33 cellular contexts compared by ENCODE assay signal in genomic region chr10:1678084-1678483, GRCh38. TPM values are rescaled to one million over a fixed set of nuclear protein-coding genes. Genes with fewer than 3 reads are reported as not detected.
"Had no signal": no experiment of that assay in that cellular context is flagged by ENCODE, and none has a peak within 500 bp of the region (broad histone marks: within the 10 kb centered on the region; RNA-seq: fewer than 3 reads in every experiment).

No MANE protein-coding gene starts in this region.

- H3K27ac Mint-ChIP-seq: activated CD4-positive, alpha-beta T cell treated with anti-CD3 and anti-CD28 coated beads, Interleukin-2, amount 10 ng/mL, durations not matched to agents 24 days and 14 days; activated CD8-positive, alpha-beta T cell treated with anti-CD3 and anti-CD28 coated beads for 36 hours; activated naive CD4-positive, alpha-beta T cell treated with anti-CD3 and anti-CD28 coated beads, Interleukin-2, amount 10 ng/mL, durations not matched to agents 7 days and 5 days; activated naive CD8-positive, alpha-beta T cell; activated naive CD8-positive, alpha-beta T cell treated with anti-CD3 and anti-CD28 coated beads, Interleukin-2, amount 50 U/mL, for 24 hours had no signal

- H2AFZ ChIP-seq: PC-9 had no signal

- H3K36me3 Mint-ChIP-seq: activated naive CD4-positive, alpha-beta T cell treated with anti-CD3 and anti-CD28 coated beads, Interleukin-2, amount 10 ng/mL, durations not matched to agents 7 days and 5 days; activated naive CD8-positive, alpha-beta T cell had no signal

- H3K4me3 ChIP-seq: cardiac muscle cell, PC-9 had no signal

- H3K36me3 ChIP-seq: brain microvascular endothelial cell, cardiac muscle cell, WERI-Rb-1 had no signal

- FAIRE-seq: RCC 7860 had no signal

- H3K27ac ChIP-seq: brain microvascular endothelial cell, cardiac muscle cell, PC-9, RWPE1, WERI-Rb-1 had no signal

- H3K4me3 Mint-ChIP-seq: activated CD4-positive, alpha-beta T cell treated with anti-CD3 and anti-CD28 coated beads, Interleukin-2, amount 10 ng/mL, durations not matched to agents 24 days and 14 days; activated CD8-positive, alpha-beta T cell treated with anti-CD3 and anti-CD28 coated beads for 36 hours; activated naive CD4-positive, alpha-beta T cell treated with anti-CD3 and anti-CD28 coated beads, Interleukin-2, amount 10 ng/mL, durations not matched to agents 7 days and 5 days; activated naive CD8-positive, alpha-beta T cell; activated naive CD8-positive, alpha-beta T cell treated with anti-CD3 and anti-CD28 coated beads, Interleukin-2, amount 50 U/mL, for 24 hours; central memory CD8-positive, alpha-beta T cell had no signal

- ATAC-seq: activated CD8-positive, alpha-beta T cell treated with anti-CD3 and anti-CD28 coated beads for 36 hours; activated naive CD8-positive, alpha-beta T cell treated with anti-CD3 and anti-CD28 coated beads, Interleukin-2, amount 50 U/mL, for 24 hours; Right ventricle myocardium inferior had no signal

- H3K27me3 ChIP-seq: brain microvascular endothelial cell, cardiac muscle cell had no signal

- DNase-seq: activated CD4-positive, alpha-beta T cell treated with anti-CD3 and anti-CD28 coated beads for 1 hour; activated CD4-positive, alpha-beta T cell treated with anti-CD3 and anti-CD28 coated beads, Interleukin-2, amount 10 ng/mL, durations not matched to agents 24 days and 14 days; activated CD4-positive, alpha-beta T cell treated with anti-CD3 and anti-CD28 coated beads, Interleukin-2, amount 50 U/mL, for 4 hours; activated CD4-positive, CD25-positive, alpha-beta regulatory T cell; activated CD8-positive, alpha-beta memory T cell treated with anti-CD3 and anti-CD28 coated beads, Interleukin-2, amount 50 U/mL, for 4 hours; activated CD8-positive, alpha-beta T cell treated with anti-CD3 and anti-CD28 coated beads for 36 hours; activated effector memory CD4-positive, alpha-beta T cell treated with Interleukin-2 at 50 U/mL for 16 hours; activated naive CD4-positive, alpha-beta T cell treated with anti-CD3 and anti-CD28 coated beads, Interleukin-2, amount 10 ng/mL, durations not matched to agents 7 days and 5 days; activated naive CD8-positive, alpha-beta T cell treated with anti-CD3 and anti-CD28 coated beads, Interleukin-2, amount 50 U/mL, for 24 hours; activated T-cell treated with anti-CD3 and anti-CD28 coated beads, Interleukin-2, amount 50 U/mL, for 48 hours; anterior cingulate cortex; brain microvascular endothelial cell; KG1; MM.1S; MV-4-11; NCI-H1092; NCI-H1436 treated with DMSO at 0.1 percent for 48 hours; NCI-H187; NCI-H226; NCI-H446 treated with DMSO at 0.1 percent for 48 hours; NCI-H524; NCI-H69; PC-9; SIG-M5; T1000; WERI-Rb-1 had no signal

- H3K9me3 Mint-ChIP-seq: activated CD4-positive, alpha-beta T cell treated with anti-CD3 and anti-CD28 coated beads, Interleukin-2, amount 10 ng/mL, durations not matched to agents 24 days and 14 days; activated CD8-positive, alpha-beta T cell treated with anti-CD3 and anti-CD28 coated beads for 36 hours; activated naive CD4-positive, alpha-beta T cell treated with anti-CD3 and anti-CD28 coated beads, Interleukin-2, amount 10 ng/mL, durations not matched to agents 7 days and 5 days; activated naive CD8-positive, alpha-beta T cell treated with anti-CD3 and anti-CD28 coated beads, Interleukin-2, amount 50 U/mL, for 24 hours; central memory CD8-positive, alpha-beta T cell had no signal

- H3K27me3 Mint-ChIP-seq: activated CD4-positive, alpha-beta T cell treated with anti-CD3 and anti-CD28 coated beads, Interleukin-2, amount 10 ng/mL, durations not matched to agents 24 days and 14 days had no signal

- H3K4me1 Mint-ChIP-seq: activated CD4-positive, alpha-beta T cell treated with anti-CD3 and anti-CD28 coated beads, Interleukin-2, amount 10 ng/mL, durations not matched to agents 24 days and 14 days; activated naive CD4-positive, alpha-beta T cell treated with anti-CD3 and anti-CD28 coated beads, Interleukin-2, amount 10 ng/mL, durations not matched to agents 7 days and 5 days; central memory CD8-positive, alpha-beta T cell had no signal

- H3K4me2 ChIP-seq: PC-9 had no signal

RNA-seq across cellular contexts. Expression of gene ADARB2, which starts 59.2 kb away (rescaled TPM):
- total RNA-seq: activated CD4-positive, alpha-beta T cell treated with anti-CD3 and anti-CD28 coated beads, Interleukin-2, amount 10 ng/mL, durations not matched to agents 24 days and 14 days; PC-9; T-helper 2 cell treated with Interferon-gamma antibody and Interleukin-4, amounts not matched to agents 100 ng/mL and 5 ng/mL, for 36 hours had no signal
